In genomic region chr1:42657981-42658879, GRCh38 we compare ENCODE assay signal across 8 cellular contexts.
DNase-seq lines count a peak whose midpoint lies in the region; ATAC-seq and FAIRE-seq lines count a peak whose summit lies in the region.

PPIH (plus strand) TSS chr1:42658423; CDS start chr1:42658447, 24 bp downstream.

- ATAC-seq in GM19025 (IDR thresholded peaks at IDR 0.05; ENCODE audit: low read depth, unreplicated experiment) (peak; percentile 96), HG03342 (IDR thresholded peaks at IDR 0.05; ENCODE audit: unreplicated experiment) (peak; percentile 96)
- peak; percentile 97 to 98 for ATAC-seq in activated CD4-positive, CD25-positive, alpha-beta regulatory T cell treated with anti-CD3 and anti-CD28 coated beads, Interleukin-2, amount 50 U/mL, for 24 hours

- DNase-seq in AG20443 (ENCODE audit: low spot score) (peak; percentile 99), NCI-H446 treated with DMSO at 0.1 percent for 48 hours (lab: John Stamatoyannopoulos, UW) (peak; percentile 85), cerebellar cortex (ENCODE audit: low spot score) (peak; percentile 96)
- DNase-seq in stimulated activated CD4-positive, alpha-beta T cell treated with anti-CD3 and anti-CD28 coated beads, Interleukin-12 subunit alpha, Interleukin-12 subunit beta, amount 100 ng/mL, for 4 hours = peak; percentile 94

- FAIRE-seq in islet of Langerhans (lab: Jason Lieb, UNC) = peak; percentile 76

Comparison
In these comparisons a context has a peak if more than half of its experiments do, and no peak if none do; other contexts are left out.
1. Peak in every context shown above with its lines: DNase-seq and ATAC-seq.